1 cellular context compared by ENCODE assay signal in genomic region chr7:50333266-50333665, GRCh38.
TF ChIP-seq lines count a peak whose summit lies in the region.

No MANE protein-coding gene starts in this region.

TF ChIP-seq in K562, 482 proteins besides CTCF, POLR2A, EP300 and RAD21 (continued from another document):
- peak; percentile 46; the same call in 1 of the 2 replicates for TF ChIP-seq HES1 (IDR thresholded peaks at IDR 0.05; ENCODE audit: low read depth)
- peak; percentile 23; the same call in 1 of the 2 replicates for TF ChIP-seq GMEB1 (CRISPR knock-in tag; IDR thresholded peaks at IDR 0.05)
- TF ChIP-seq RCOR1 (IDR thresholded peaks at IDR 0.05; ENCODE audit: borderline replicate concordance in 1 of 2, low read depth in 2 of 2, low read length in 2 of 2), result peak in 1 of 2 experiments; percentile 75; a peak in 2 of 4 replicates
- no peak for TF ChIP-seq NUFIP1 (IDR thresholded peaks at IDR 0.05; ENCODE audit: partially characterized antibody)
- TF ChIP-seq MBD2 (IDR thresholded peaks at IDR 0.05; ENCODE audit: borderline replicate concordance, low read depth), result 0 out of 2 replicates have a peak, but pooled peaks have one; percentile 19
- TF ChIP-seq MYC (IDR thresholded peaks at IDR 0.05; ENCODE audit: low read depth, low read length), result 0 out of 2 replicates have a peak, but pooled peaks have one; percentile 22
- TF ChIP-seq MYC (CRISPR knock-in tag; IDR thresholded peaks at IDR 0.05; ENCODE audit: borderline replicate concordance, low read depth), result no peak
- peak; percentile 42; the same call in 1 of the 2 replicates for TF ChIP-seq VEZF1 (CRISPR knock-in tag; IDR thresholded peaks at IDR 0.05)
- peak; percentile 65; the same call in 1 of the 2 replicates for TF ChIP-seq ETV1 (tag; conservative IDR thresholded peaks at IDR 0.05; ENCODE audit: low read depth)
- peak; percentile 47 to 73 for TF ChIP-seq MAZ (CRISPR knock-in tag; conservative IDR thresholded peaks at IDR 0.05 in 1 of 2, IDR thresholded peaks at IDR 0.05 in 1 of 2)
- 0 out of 2 replicates have a peak, but pooled peaks have one; percentile 17 for TF ChIP-seq FOSL1 (tag; conservative IDR thresholded peaks at IDR 0.05)
- TF ChIP-seq NCOA4 (IDR thresholded peaks at IDR 0.05; ENCODE audit: partially characterized antibody), result no peak
- peak; percentile 79 for TF ChIP-seq CXXC5 (CRISPR knock-in tag; IDR thresholded peaks at IDR 0.05)
- TF ChIP-seq ZEB2 (IDR thresholded peaks at IDR 0.05), result 0 out of 2 replicates have a peak, but pooled peaks have one; percentile 29
- TF ChIP-seq ZNF699 (CRISPR knock-in tag; IDR thresholded peaks at IDR 0.05; ENCODE audit: insufficient replicate concordance), result no peak
- 0 out of 2 replicates have a peak, but pooled peaks have one; percentile 50 for TF ChIP-seq ZBTB9 (CRISPR knock-in tag; IDR thresholded peaks at IDR 0.05)
- TF ChIP-seq HINFP (tag; conservative IDR thresholded peaks at IDR 0.05; ENCODE audit: low read depth), result no peak
- peak; percentile 17; the same call in 1 of the 2 replicates for TF ChIP-seq JUND (IDR thresholded peaks at IDR 0.05; ENCODE audit: borderline replicate concordance, low read depth, low read length)
- TF ChIP-seq JUND (tag; IDR thresholded peaks at IDR 0.05; ENCODE audit: borderline replicate concordance, low read depth, low read length), result no peak; the same call in 2 of the 3 replicates
- TF ChIP-seq L3MBTL2 (IDR thresholded peaks at IDR 0.05), result 0 out of 2 replicates have a peak, but pooled peaks have one; percentile 5
- 0 out of 2 replicates have a peak, but pooled peaks have one; percentile 58 for TF ChIP-seq ZNF197 (CRISPR knock-in tag; IDR thresholded peaks at IDR 0.05; ENCODE audit: low read depth)
- peak; percentile 56; the same call in 1 of the 2 replicates for TF ChIP-seq RNF2 (IDR thresholded peaks at IDR 0.05)
- TF ChIP-seq PML (IDR thresholded peaks at IDR 0.05; ENCODE audit: low read length), result peak; percentile 21; the same call in 1 of the 2 replicates
- TF ChIP-seq KLF16 (IDR thresholded peaks at IDR 0.05), result 0 out of 2 replicates have a peak, but pooled peaks have one; percentile 51
- peak; percentile 68 for TF ChIP-seq CCNT2 (IDR thresholded peaks at IDR 0.05; ENCODE audit: borderline replicate concordance, extremely low read depth, insufficient read length, low read depth, low read length)
- 0 out of 2 replicates have a peak, but pooled peaks have one; percentile 8 for TF ChIP-seq FOXM1 (IDR thresholded peaks at IDR 0.05; ENCODE audit: low read depth)
- no peak for TF ChIP-seq FOXM1 (CRISPR knock-in tag; IDR thresholded peaks at IDR 0.05; ENCODE audit: low read depth)
- TF ChIP-seq ZNF41 (CRISPR knock-in tag; conservative IDR thresholded peaks at IDR 0.05), result no peak
- peak; percentile 43; the same call in 1 of the 2 replicates for TF ChIP-seq HMBOX1 (IDR thresholded peaks at IDR 0.05)
- peak; percentile 52 for TF ChIP-seq RBBP5 (IDR thresholded peaks at IDR 0.05; ENCODE audit: borderline replicate concordance, insufficient read depth, low read length, poor library complexity, severe bottlenecking)
- no peak for TF ChIP-seq ZBTB11 (CRISPR knock-in tag; IDR thresholded peaks at IDR 0.05)
- peak in 1 of 2 experiments; percentile 55; a peak in 1 of 4 replicates for TF ChIP-seq HDAC1 (IDR thresholded peaks at IDR 0.05)
- TF ChIP-seq SMARCC2 (IDR thresholded peaks at IDR 0.05; ENCODE audit: low read depth), result peak; percentile 70; the same call in 1 of the 2 replicates
- TF ChIP-seq GABPA (tag; conservative IDR thresholded peaks at IDR 0.05; ENCODE audit: low read depth), result peak; percentile 65
- peak in 1 of 2 experiments; percentile 73; a peak in 1 of 4 replicates for TF ChIP-seq TEAD1 (CRISPR knock-in tag; IDR thresholded peaks at IDR 0.05)
- no peak for TF ChIP-seq KDM4B (IDR thresholded peaks at IDR 0.05; ENCODE audit: borderline replicate concordance in 2 of 2, low read depth in 1 of 2)
- TF ChIP-seq NEUROD1 (IDR thresholded peaks at IDR 0.05; ENCODE audit: borderline replicate concordance, low read depth, low read length, partially characterized antibody), result peak; percentile 22
- peak; percentile 85 for TF ChIP-seq ARID1B (IDR thresholded peaks at IDR 0.05)
- TF ChIP-seq RFX5 (IDR thresholded peaks at IDR 0.05; ENCODE audit: low read depth, low read length), result no peak
- TF ChIP-seq MCM3 (IDR thresholded peaks at IDR 0.05), result no peak
- TF ChIP-seq NCOR1 (IDR thresholded peaks at IDR 0.05), result peak; percentile 23; the same call in 1 of the 2 replicates
- TF ChIP-seq SOX6 (IDR thresholded peaks at IDR 0.05), result peak; percentile 78; the same call in 1 of the 2 replicates
- TF ChIP-seq GATAD2B (IDR thresholded peaks at IDR 0.05; ENCODE audit: borderline replicate concordance), result peak; percentile 86; the same call in 1 of the 2 replicates
- no peak for TF ChIP-seq TRIM24 (IDR thresholded peaks at IDR 0.05)
- TF ChIP-seq SMARCE1 (IDR thresholded peaks at IDR 0.05), result peak; percentile 94
- TF ChIP-seq GATAD2A (IDR thresholded peaks at IDR 0.05), result peak; percentile 55; the same call in 1 of the 2 replicates
- peak; percentile 69 for TF ChIP-seq CBFA2T3 (IDR thresholded peaks at IDR 0.05)
- peak; percentile 90; the same call in 1 of the 2 replicates for TF ChIP-seq CTBP1 (IDR thresholded peaks at IDR 0.05; ENCODE audit: borderline replicate concordance)
- no peak for TF ChIP-seq FOXK1 (CRISPR knock-in tag; IDR thresholded peaks at IDR 0.05; ENCODE audit: borderline replicate concordance)
- TF ChIP-seq NCOA6 (IDR thresholded peaks at IDR 0.05), result no peak
- no peak for TF ChIP-seq MCM7 (IDR thresholded peaks at IDR 0.05)
- TF ChIP-seq ELK1 (CRISPR knock-in tag; IDR thresholded peaks at IDR 0.05), result no peak
- peak; percentile 73; the same call in 1 of the 2 replicates for TF ChIP-seq ZFPM2 (CRISPR knock-in tag; IDR thresholded peaks at IDR 0.05)
- peak; percentile 77; the same call in 1 of the 2 replicates for TF ChIP-seq MTA1 (IDR thresholded peaks at IDR 0.05; ENCODE audit: borderline replicate concordance)
- TF ChIP-seq NBN (IDR thresholded peaks at IDR 0.05; ENCODE audit: low read depth), result 0 out of 2 replicates have a peak, but pooled peaks have one; percentile 18
- TF ChIP-seq ZNF282 (CRISPR knock-in tag; IDR thresholded peaks at IDR 0.05), result no peak
- 0 out of 2 replicates have a peak, but pooled peaks have one; percentile 61 for TF ChIP-seq ZNF444 (CRISPR knock-in tag; IDR thresholded peaks at IDR 0.05)
- peak; percentile 72; the same call in 1 of the 2 replicates for TF ChIP-seq TEAD4 (IDR thresholded peaks at IDR 0.05; ENCODE audit: low read length)
- TF ChIP-seq TEAD4 (CRISPR knock-in tag; IDR thresholded peaks at IDR 0.05; ENCODE audit: borderline replicate concordance), result no peak
